ENCODE assay signal across 28 cellular contexts in genomic region chr12:130097798-130098255, GRCh38.
DNase-seq lines count a peak whose midpoint lies in the region; ATAC-seq and TF ChIP-seq lines count a peak whose summit lies in the region.
"Had no signal": no experiment of that assay in that cellular context is flagged by ENCODE, and none has a peak within 500 bp of the region (broad histone marks: within the 10 kb centered on the region; RNA-seq: fewer than 3 reads in every experiment).

No MANE protein-coding gene starts in this region.

- H3K27me3 ChIP-seq in RWPE2 (ENCODE audit: insufficient read depth, poor library complexity, severe bottlenecking), result no peaks in the 10 kb centered on the region
- H3K27me3 ChIP-seq: brain microvascular endothelial cell, ovary, SJCRH30, testis had no signal

- no peaks in the 10 kb centered on the region for H3K4me1 Mint-ChIP-seq in activated CD4-positive, alpha-beta T cell treated with anti-CD3 and anti-CD28 coated beads, Interleukin-2, amount 10 ng/mL, durations not matched to agents 7 days and 5 days
- H3K4me1 Mint-ChIP-seq in glutamatergic neuron (ENCODE audit: low read depth, unreplicated experiment), result no peaks in the 10 kb centered on the region
- H3K4me1 Mint-ChIP-seq: activated CD4-positive, alpha-beta T cell treated with anti-CD3 and anti-CD28 coated beads for 36 hours; activated naive CD4-positive, alpha-beta T cell treated with anti-CD3 and anti-CD28 coated beads, Interleukin-2, amount 50 U/mL, for 24 hours had no signal

- no peaks in the 10 kb centered on the region for H3K27me3 Mint-ChIP-seq in activated CD4-positive, alpha-beta T cell treated with anti-CD3 and anti-CD28 coated beads, Interleukin-2, amount 10 ng/mL, durations not matched to agents 7 days and 5 days
- H3K27me3 Mint-ChIP-seq in glutamatergic neuron (ENCODE audit: unreplicated experiment), result peaks cover 2% of the 10 kb centered on the region

- peak; percentile 95 for ATAC-seq in RWPE2 (ENCODE audit: low read depth)
- no peak for ATAC-seq in HG02973 (IDR thresholded peaks at IDR 0.05; ENCODE audit: unreplicated experiment)
- ATAC-seq: activated CD4-positive, alpha-beta T cell treated with anti-CD3 and anti-CD28 coated beads for 36 hours; heart right ventricle; Panc1; right cardiac atrium had no signal

- no peak overlapping the region for H3K4me3 Mint-ChIP-seq in activated CD4-positive, alpha-beta T cell treated with anti-CD3 and anti-CD28 coated beads, Interleukin-2, amount 10 ng/mL, durations not matched to agents 7 days and 5 days
- H3K4me3 Mint-ChIP-seq in glutamatergic neuron (ENCODE audit: unreplicated experiment), result no peak overlapping the region
- H3K4me3 Mint-ChIP-seq: activated CD4-positive, alpha-beta T cell treated with anti-CD3 and anti-CD28 coated beads for 36 hours; activated naive CD4-positive, alpha-beta T cell treated with anti-CD3 and anti-CD28 coated beads, Interleukin-2, amount 50 U/mL, for 24 hours; H9; nephron had no signal

- no peak for TF ChIP-seq CTCF in RWPE2 (IDR thresholded peaks at IDR 0.05; ENCODE audit: poor library complexity, severe bottlenecking)
- TF ChIP-seq CTCF in glutamatergic neuron (IDR thresholded peaks at IDR 0.05; ENCODE audit: partially characterized antibody, unreplicated experiment), result no peak

- no peaks in the 10 kb centered on the region for H3K9me3 ChIP-seq in RWPE2 (ENCODE audit: severe bottlenecking)
- H3K9me3 ChIP-seq: BLaER1, heart right ventricle, ovary, SJCRH30, testis had no signal

- CTCF ChIA-PET in activated CD4-positive, alpha-beta T cell treated with anti-CD3 and anti-CD28 coated beads, Interleukin-2, amount 10 ng/mL, durations not matched to agents 7 days and 5 days (lab: Charles Lee), result no interaction called here

- peaks cover 2% of the 10 kb centered on the region for H3K9me3 Mint-ChIP-seq in activated CD4-positive, alpha-beta T cell treated with anti-CD3 and anti-CD28 coated beads, Interleukin-2, amount 10 ng/mL, durations not matched to agents 7 days and 5 days
- peaks cover 11% of the 10 kb centered on the region for H3K9me3 Mint-ChIP-seq in glutamatergic neuron (ENCODE audit: unreplicated experiment)
- H3K9me3 Mint-ChIP-seq: activated naive CD4-positive, alpha-beta T cell treated with anti-CD3 and anti-CD28 coated beads, Interleukin-2, amount 50 U/mL, for 24 hours; H9 had no signal

- H3K27ac ChIP-seq in RWPE2 (ENCODE audit: poor library complexity, severe bottlenecking), result peak overlapping the region; percentile 93
- H3K27ac ChIP-seq: BLaER1, brain microvascular endothelial cell, heart right ventricle, ovary, SJCRH30, testis had no signal

- no peak overlapping the region for H3K27ac Mint-ChIP-seq in activated CD4-positive, alpha-beta T cell treated with anti-CD3 and anti-CD28 coated beads, Interleukin-2, amount 10 ng/mL, durations not matched to agents 7 days and 5 days
- H3K27ac Mint-ChIP-seq in glutamatergic neuron (ENCODE audit: unreplicated experiment), result no peak overlapping the region
- H3K27ac Mint-ChIP-seq: activated CD4-positive, alpha-beta T cell treated with anti-CD3 and anti-CD28 coated beads for 36 hours; activated naive CD4-positive, alpha-beta T cell treated with anti-CD3 and anti-CD28 coated beads, Interleukin-2, amount 50 U/mL, for 24 hours; H9; nephron had no signal

- H3K4me3 ChIP-seq in RWPE2 (ENCODE audit: severe bottlenecking), result no peak overlapping the region
- H3K4me3 ChIP-seq: BLaER1, heart right ventricle, ovary, SJCRH30, smooth muscle cell, testis had no signal

- POLR2A ChIA-PET in activated CD4-positive, alpha-beta T cell treated with anti-CD3 and anti-CD28 coated beads, Interleukin-2, amount 10 ng/mL, durations not matched to agents 7 days and 5 days (lab: Charles Lee), result no interaction called here

- peaks cover 28% of the 10 kb centered on the region for H3K4me1 ChIP-seq in RWPE2 (ENCODE audit: insufficient read depth, poor library complexity, severe bottlenecking)
- H3K4me1 ChIP-seq: BLaER1, heart right ventricle, SJCRH30, testis had no signal

- DNase-seq in RWPE2 (ENCODE audit: low spot score), result peak; percentile 93
- DNase-seq in cerebellum (ENCODE audit: low spot score), result peak; percentile 28
- peak; percentile 95 for DNase-seq in kidney tubule cell (ENCODE audit: low spot score)
- DNase-seq in ureter (ENCODE audit: low spot score), result peak; percentile 67
- no peak for DNase-seq in activated CD4-positive, alpha-beta T cell treated with anti-CD3 and anti-CD28 coated beads, Interleukin-2, amount 10 ng/mL, durations not matched to agents 7 days and 5 days
- no peak for DNase-seq in glutamatergic neuron
- DNase-seq: activated CD4-positive, alpha-beta T cell treated with anti-CD3 and anti-CD28 coated beads for 36 hours; activated CD8-positive, alpha-beta memory T cell treated with anti-CD3 and anti-CD28 coated beads for 24 hours; activated T-cell treated with anti-CD3 and anti-CD28 coated beads for 4 hours; amniotic stem cell; brain microvascular endothelial cell; DMS153; H9; heart right ventricle; Kasumi-1; NCI-H146; ovary; right cardiac atrium; SJCRH30; stimulated activated naive CD4-positive, alpha-beta T cell; SW 1271; testis had no signal

- no peaks in the 10 kb centered on the region for H3K36me3 ChIP-seq in RWPE2 (ENCODE audit: low read depth)
- H3K36me3 ChIP-seq: BLaER1, brain microvascular endothelial cell, heart right ventricle, ovary, SJCRH30 had no signal

- no peaks in the 10 kb centered on the region for H3K36me3 Mint-ChIP-seq in activated CD4-positive, alpha-beta T cell treated with anti-CD3 and anti-CD28 coated beads, Interleukin-2, amount 10 ng/mL, durations not matched to agents 7 days and 5 days (ENCODE audit: low read depth)
- peaks cover 17% of the 10 kb centered on the region for H3K36me3 Mint-ChIP-seq in glutamatergic neuron (ENCODE audit: unreplicated experiment)
- H3K36me3 Mint-ChIP-seq: activated naive CD4-positive, alpha-beta T cell treated with anti-CD3 and anti-CD28 coated beads, Interleukin-2, amount 50 U/mL, for 24 hours had no signal

Comparison
In these comparisons a context has a peak if more than half of its experiments do, and no peak if none do; other contexts are left out.
1. DNase-seq: peak in RWPE2 (single experiment), cerebellum (single experiment), kidney tubule cell (single experiment) and ureter (single experiment); none in activated CD4-positive, alpha-beta T cell treated with anti-CD3 and anti-CD28 coated beads, Interleukin-2, amount 10 ng/mL, durations not matched to agents 7 days and 5 days (single experiment) and glutamatergic neuron (single experiment).